Comparison of ENCODE assay signal across 1 cellular context in the genomic region with DNA sequence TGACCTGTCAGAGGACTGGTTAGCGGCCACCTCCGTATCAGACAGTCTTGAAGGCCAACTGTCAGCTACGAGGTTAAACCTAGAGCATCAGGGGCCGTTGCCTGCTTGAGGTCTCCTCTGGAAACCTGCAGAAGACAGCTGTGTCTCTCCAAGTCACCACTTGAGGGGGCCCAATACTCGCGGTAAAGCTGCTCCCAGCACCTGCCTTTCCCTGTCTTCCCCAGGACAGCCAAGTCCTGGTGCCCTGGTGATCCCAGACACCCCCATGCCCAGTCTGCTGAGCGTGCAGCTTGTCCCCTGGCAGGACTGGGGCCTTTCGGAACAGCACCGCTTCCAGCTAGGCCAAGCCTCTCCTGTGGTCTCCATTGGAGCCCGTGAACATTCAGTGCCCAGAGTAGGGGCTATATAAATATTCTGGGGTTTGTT.
TF ChIP-seq lines count a peak whose summit lies in the region.

No MANE protein-coding gene starts in this region.

TF ChIP-seq in HepG2, 621 proteins besides CTCF, POLR2A, EP300 and RAD21 (continued from another document and continues in another):
- TF ChIP-seq, protein P1, sequence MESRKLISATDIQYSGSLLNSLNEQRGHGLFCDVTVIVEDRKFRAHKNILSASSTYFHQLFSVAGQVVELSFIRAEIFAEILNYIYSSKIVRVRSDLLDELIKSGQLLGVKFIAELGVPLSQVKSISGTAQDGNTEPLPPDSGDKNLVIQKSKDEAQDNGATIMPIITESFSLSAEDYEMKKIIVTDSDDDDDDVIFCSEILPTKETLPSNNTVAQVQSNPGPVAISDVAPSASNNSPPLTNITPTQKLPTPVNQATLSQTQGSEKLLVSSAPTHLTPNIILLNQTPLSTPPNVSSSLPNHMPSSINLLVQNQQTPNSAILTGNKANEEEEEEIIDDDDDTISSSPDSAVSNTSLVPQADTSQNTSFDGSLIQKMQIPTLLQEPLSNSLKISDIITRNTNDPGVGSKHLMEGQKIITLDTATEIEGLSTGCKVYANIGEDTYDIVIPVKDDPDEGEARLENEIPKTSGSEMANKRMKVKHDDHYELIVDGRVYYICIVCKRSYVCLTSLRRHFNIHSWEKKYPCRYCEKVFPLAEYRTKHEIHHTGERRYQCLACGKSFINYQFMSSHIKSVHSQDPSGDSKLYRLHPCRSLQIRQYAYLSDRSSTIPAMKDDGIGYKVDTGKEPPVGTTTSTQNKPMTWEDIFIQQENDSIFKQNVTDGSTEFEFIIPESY (CRISPR knock-in tag; IDR thresholded peaks at IDR 0.05), result no peak
- TF ChIP-seq HINFP (CRISPR knock-in tag; IDR thresholded peaks at IDR 0.05; ENCODE audit: low read depth), result no peak; the same call in 1 of the 2 replicates
- no peak for TF ChIP-seq MYNN (CRISPR knock-in tag; IDR thresholded peaks at IDR 0.05; ENCODE audit: low read depth)
- no peak for TF ChIP-seq ZNF572 (CRISPR knock-in tag; IDR thresholded peaks at IDR 0.05)
- TF ChIP-seq ZSCAN20 (CRISPR knock-in tag; IDR thresholded peaks at IDR 0.05; ENCODE audit: borderline replicate concordance), result no peak
- TF ChIP-seq NCOA2 (CRISPR knock-in tag; IDR thresholded peaks at IDR 0.05), result no peak
- no peak for TF ChIP-seq ZNF713 (CRISPR knock-in tag; IDR thresholded peaks at IDR 0.05)
- TF ChIP-seq KLF15 (CRISPR knock-in tag; IDR thresholded peaks at IDR 0.05; ENCODE audit: borderline replicate concordance), result no peak
- no peak for TF ChIP-seq ZNF292 (CRISPR knock-in tag; IDR thresholded peaks at IDR 0.05; ENCODE audit: borderline replicate concordance, low read depth)
- 0 out of 2 replicates have a peak, but pooled peaks have one; percentile 25 for TF ChIP-seq ZFP37 (CRISPR knock-in tag; IDR thresholded peaks at IDR 0.05; ENCODE audit: borderline replicate concordance)
- TF ChIP-seq ZNF207 (IDR thresholded peaks at IDR 0.05; ENCODE audit: borderline replicate concordance), result no peak
- no peak for TF ChIP-seq LCORL (IDR thresholded peaks at IDR 0.05)
- no peak for TF ChIP-seq LCORL (CRISPR knock-in tag; IDR thresholded peaks at IDR 0.05)
- peak; percentile 69; the same call in 1 of the 2 replicates for TF ChIP-seq ZNF740 (CRISPR knock-in tag; IDR thresholded peaks at IDR 0.05)
- TF ChIP-seq, protein P2, sequence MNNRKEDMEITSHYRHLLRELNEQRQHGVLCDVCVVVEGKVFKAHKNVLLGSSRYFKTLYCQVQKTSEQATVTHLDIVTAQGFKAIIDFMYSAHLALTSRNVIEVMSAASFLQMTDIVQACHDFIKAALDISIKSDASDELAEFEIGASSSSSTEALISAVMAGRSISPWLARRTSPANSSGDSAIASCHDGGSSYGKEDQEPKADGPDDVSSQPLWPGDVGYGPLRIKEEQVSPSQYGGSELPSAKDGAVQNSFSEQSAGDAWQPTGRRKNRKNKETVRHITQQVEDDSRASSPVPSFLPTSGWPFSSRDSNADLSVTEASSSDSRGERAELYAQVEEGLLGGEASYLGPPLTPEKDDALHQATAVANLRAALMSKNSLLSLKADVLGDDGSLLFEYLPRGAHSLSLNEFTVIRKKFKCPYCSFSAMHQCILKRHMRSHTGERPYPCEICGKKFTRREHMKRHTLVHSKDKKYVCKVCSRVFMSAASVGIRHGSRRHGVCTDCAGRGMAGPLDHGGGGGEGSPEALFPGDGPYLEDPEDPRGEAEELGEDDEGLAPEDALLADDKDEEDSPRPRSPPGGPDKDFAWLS (CRISPR knock-in tag; IDR thresholded peaks at IDR 0.05; ENCODE audit: borderline replicate concordance), result no peak
- no peak for TF ChIP-seq DRAP1 (CRISPR knock-in tag; IDR thresholded peaks at IDR 0.05)
- TF ChIP-seq PBX2 (CRISPR knock-in tag; IDR thresholded peaks at IDR 0.05), result no peak
- TF ChIP-seq JUNB (CRISPR knock-in tag; IDR thresholded peaks at IDR 0.05; ENCODE audit: borderline replicate concordance), result no peak
- TF ChIP-seq CHD4 (IDR thresholded peaks at IDR 0.05; ENCODE audit: borderline replicate concordance, low read length), result no peak
- TF ChIP-seq SMC3 (IDR thresholded peaks at IDR 0.05; ENCODE audit: low read length), result peak; percentile 98
- TF ChIP-seq RBM22 (optimal IDR thresholded peaks at IDR 0.05; ENCODE audit: low read length), result no peak
- 0 out of 2 replicates have a peak, but pooled peaks have one; percentile 29 for TF ChIP-seq EED (CRISPR knock-in tag; IDR thresholded peaks at IDR 0.05)
- TF ChIP-seq SALL2 (CRISPR knock-in tag; IDR thresholded peaks at IDR 0.05), result peak; percentile 80; the same call in 1 of the 2 replicates
- no peak for TF ChIP-seq CBX5 (CRISPR knock-in tag; IDR thresholded peaks at IDR 0.05; ENCODE audit: borderline replicate concordance)
- TF ChIP-seq TAF1 (CRISPR knock-in tag; IDR thresholded peaks at IDR 0.05), result no peak
- TF ChIP-seq ZNF598 (CRISPR knock-in tag; IDR thresholded peaks at IDR 0.05; ENCODE audit: borderline replicate concordance), result peak; percentile 82; the same call in 1 of the 2 replicates
- peak; percentile 47 for TF ChIP-seq ZNF883 (CRISPR knock-in tag; IDR thresholded peaks at IDR 0.05; ENCODE audit: not compliant biosample characterization)
- TF ChIP-seq, protein P3, sequence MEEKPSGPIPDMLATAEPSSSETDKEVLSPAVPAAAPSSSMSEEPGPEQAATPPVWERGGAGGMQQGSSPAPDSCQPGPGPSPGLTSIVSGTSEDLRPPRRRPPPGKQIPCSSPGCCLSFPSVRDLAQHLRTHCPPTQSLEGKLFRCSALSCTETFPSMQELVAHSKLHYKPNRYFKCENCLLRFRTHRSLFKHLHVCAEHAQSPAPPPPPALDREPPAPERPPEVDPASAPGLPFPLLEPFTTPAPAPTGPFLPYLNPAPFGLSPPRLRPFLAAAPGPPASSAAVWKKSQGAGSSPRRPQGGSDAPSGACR (CRISPR knock-in tag; IDR thresholded peaks at IDR 0.05), result no peak
- TF ChIP-seq RXRB (CRISPR knock-in tag; IDR thresholded peaks at IDR 0.05; ENCODE audit: borderline replicate concordance), result peak; percentile 54; the same call in 1 of the 2 replicates
- TF ChIP-seq, protein P4, sequence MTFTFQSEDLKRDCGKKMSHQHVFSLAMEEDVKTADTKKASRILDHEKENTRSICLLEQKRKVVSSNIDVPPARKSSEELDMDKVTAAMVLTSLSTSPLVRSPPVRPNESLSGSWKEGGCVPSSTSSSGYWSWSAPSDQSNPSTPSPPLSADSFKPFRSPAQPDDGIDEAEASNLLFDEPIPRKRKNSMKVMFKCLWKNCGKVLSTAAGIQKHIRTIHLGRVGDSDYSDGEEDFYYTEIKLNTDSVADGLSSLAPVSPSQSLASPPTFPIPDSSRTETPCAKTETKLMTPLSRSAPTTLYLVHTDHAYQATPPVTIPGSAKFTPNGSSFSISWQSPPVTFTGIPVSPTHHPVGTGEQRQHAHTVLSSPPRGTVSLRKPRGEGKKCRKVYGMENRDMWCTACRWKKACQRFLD (CRISPR knock-in tag; IDR thresholded peaks at IDR 0.05; ENCODE audit: borderline replicate concordance), result 0 out of 2 replicates have a peak, but pooled peaks have one; percentile 78
- 0 out of 2 replicates have a peak, but pooled peaks have one; percentile 46 for TF ChIP-seq FOXC1 (CRISPR knock-in tag; IDR thresholded peaks at IDR 0.05; ENCODE audit: borderline replicate concordance)
- TF ChIP-seq E2F1 (CRISPR knock-in tag; IDR thresholded peaks at IDR 0.05), result no peak
- TF ChIP-seq ZNF280B (CRISPR knock-in tag; IDR thresholded peaks at IDR 0.05; ENCODE audit: borderline replicate concordance), result 0 out of 2 replicates have a peak, but pooled peaks have one; percentile 46
- TF ChIP-seq ARHGAP35 (CRISPR knock-in tag; IDR thresholded peaks at IDR 0.05; ENCODE audit: borderline replicate concordance), result no peak
- TF ChIP-seq LRRFIP1 (CRISPR knock-in tag; conservative IDR thresholded peaks at IDR 0.05), result no peak
- no peak for TF ChIP-seq HNRNPLL (IDR thresholded peaks at IDR 0.05; ENCODE audit: low read depth, low read length, poor library complexity, severe bottlenecking)
- no peak for TF ChIP-seq CBFB (CRISPR knock-in tag; IDR thresholded peaks at IDR 0.05)
- TF ChIP-seq, protein P5, sequence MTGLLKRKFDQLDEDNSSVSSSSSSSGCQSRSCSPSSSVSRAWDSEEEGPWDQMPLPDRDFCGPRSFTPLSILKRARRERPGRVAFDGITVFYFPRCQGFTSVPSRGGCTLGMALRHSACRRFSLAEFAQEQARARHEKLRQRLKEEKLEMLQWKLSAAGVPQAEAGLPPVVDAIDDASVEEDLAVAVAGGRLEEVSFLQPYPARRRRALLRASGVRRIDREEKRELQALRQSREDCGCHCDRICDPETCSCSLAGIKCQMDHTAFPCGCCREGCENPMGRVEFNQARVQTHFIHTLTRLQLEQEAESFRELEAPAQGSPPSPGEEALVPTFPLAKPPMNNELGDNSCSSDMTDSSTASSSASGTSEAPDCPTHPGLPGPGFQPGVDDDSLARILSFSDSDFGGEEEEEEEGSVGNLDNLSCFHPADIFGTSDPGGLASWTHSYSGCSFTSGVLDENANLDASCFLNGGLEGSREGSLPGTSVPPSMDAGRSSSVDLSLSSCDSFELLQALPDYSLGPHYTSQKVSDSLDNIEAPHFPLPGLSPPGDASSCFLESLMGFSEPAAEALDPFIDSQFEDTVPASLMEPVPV (CRISPR knock-in tag; IDR thresholded peaks at IDR 0.05), result no peak
- no peak for TF ChIP-seq CENPX (CRISPR knock-in tag; IDR thresholded peaks at IDR 0.05)
- no peak for TF ChIP-seq TBX3 (IDR thresholded peaks at IDR 0.05; ENCODE audit: borderline replicate concordance)
- TF ChIP-seq ELF3 (CRISPR knock-in tag; IDR thresholded peaks at IDR 0.05), result no peak; the same call in 1 of the 2 replicates
- TF ChIP-seq GABPB1 (CRISPR knock-in tag; IDR thresholded peaks at IDR 0.05), result 0 out of 2 replicates have a peak, but pooled peaks have one; percentile 9
- 0 out of 2 replicates have a peak, but pooled peaks have one; percentile 7 for TF ChIP-seq BCL6 (CRISPR knock-in tag; IDR thresholded peaks at IDR 0.05)
